1 cellular context compared by ENCODE assay signal in genomic region chr6:73652637-73653570, GRCh38.
TF ChIP-seq lines count a peak whose summit lies in the region.

No MANE protein-coding gene starts in this region.

TF ChIP-seq in GM12878, 131 proteins besides CTCF, POLR2A, EP300 and RAD21 (continued from another document):
- TF ChIP-seq PBX3 (IDR thresholded peaks at IDR 0.05; ENCODE audit: insufficient replicate concordance, low read depth, low read length) (no peak), KLF5 (IDR thresholded peaks at IDR 0.05; ENCODE audit: partially characterized antibody) (peak; percentile 32), CREB1 (IDR thresholded peaks at IDR 0.05; ENCODE audit: low read depth) (0 out of 2 replicates have a peak, but pooled peaks have one; percentile 6), E4F1 (IDR thresholded peaks at IDR 0.05; ENCODE audit: borderline replicate concordance, partially characterized antibody) (no peak), SIN3A (IDR thresholded peaks at IDR 0.05; ENCODE audit: low read depth, low read length) (no peak), ZBTB33 (IDR thresholded peaks at IDR 0.05) (no peak), CUX1 (IDR thresholded peaks at IDR 0.05; ENCODE audit: insufficient replicate concordance, low read depth, low read length) (no peak), TBL1XR1 (IDR thresholded peaks at IDR 0.05; ENCODE audit: low read depth, low read length) (no peak), USF1 (IDR thresholded peaks at IDR 0.05; ENCODE audit: borderline replicate concordance, extremely low read length, insufficient read depth, low read depth, low read length) (peak; percentile 82), RAD51 (IDR thresholded peaks at IDR 0.05) (peak; percentile 90), RCOR1 (conservative IDR thresholded peaks at IDR 0.05; ENCODE audit: low read depth, low read length) (no peak), IKZF1 (conservative IDR thresholded peaks at IDR 0.05) (no peak), RELB (IDR thresholded peaks at IDR 0.05; ENCODE audit: low read depth) (peak; percentile 29; the same call in 1 of the 2 replicates), CBX5 (IDR thresholded peaks at IDR 0.05; ENCODE audit: low read depth) (no peak), MEF2A (IDR thresholded peaks at IDR 0.05; ENCODE audit: insufficient read depth, low read depth, low read length) (0 out of 2 replicates have a peak, but pooled peaks have one; percentile 7), SREBF2 (IDR thresholded peaks at IDR 0.05; ENCODE audit: low read length) (no peak), SMAD1 (IDR thresholded peaks at IDR 0.05; ENCODE audit: low read depth, partially characterized antibody) (no peak), EGR1 (IDR thresholded peaks at IDR 0.05; ENCODE audit: borderline replicate concordance in 1 of 2, low read depth in 2 of 2, low read length in 2 of 2) (peak in 1 of 2 experiments; percentile 88; a peak in 2 of 3 replicates)
